ENCODE assay signal across 19 cellular contexts in the genomic region with DNA sequence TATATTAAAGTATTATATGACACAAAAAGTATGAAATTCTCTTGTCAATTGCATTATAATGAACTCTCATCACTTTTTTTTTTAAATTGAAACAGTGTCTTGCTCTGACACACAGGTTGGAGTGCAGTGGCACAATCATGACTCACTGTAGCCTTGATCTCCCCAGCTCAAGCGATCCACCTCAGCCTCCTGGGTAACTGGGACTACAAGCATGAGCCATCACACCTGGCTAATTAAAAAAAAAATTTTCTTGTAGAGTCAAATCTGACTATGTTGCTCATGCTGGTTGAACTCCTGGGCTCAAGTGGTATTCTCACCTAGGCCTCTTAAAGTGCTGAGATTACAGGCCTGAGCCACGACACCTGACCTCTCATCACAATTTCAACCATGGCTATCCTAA.
DNase-seq lines count a peak whose midpoint lies in the region; ATAC-seq and FAIRE-seq lines count a peak whose summit lies in the region.
"Had no signal": no experiment of that assay in that cellular context is flagged by ENCODE, and none has a peak within 500 bp of the region (broad histone marks: within the 10 kb centered on the region; RNA-seq: fewer than 3 reads in every experiment).

No MANE protein-coding gene starts in this region.

- peak; percentile 81 to 88 for ATAC-seq in activated CD4-positive, CD25-positive, alpha-beta regulatory T cell treated with anti-CD3 and anti-CD28 coated beads, Interleukin-2, amount 50 U/mL, for 24 hours
- ATAC-seq in stimulated activated naive CD8-positive, alpha-beta T cell treated with anti-CD3 and anti-CD28 coated beads, Interleukin-15, Interleukin-2, amounts not matched to agents 100 U/mL and 50 U/mL, for 24 hours: peak; percentile 46
- ATAC-seq in GM19395 (IDR thresholded peaks at IDR 0.05; ENCODE audit: unreplicated experiment): no peak
- ATAC-seq: PC-3 had no signal

- no peaks in the 10 kb centered on the region for H3K4me1 Mint-ChIP-seq in activated naive CD8-positive, alpha-beta T cell treated with anti-CD3 and anti-CD28 coated beads for 36 hours
- H3K4me1 Mint-ChIP-seq: CD4-positive, alpha-beta memory T cell had no signal

- H3K4me3 Mint-ChIP-seq in activated naive CD8-positive, alpha-beta T cell treated with anti-CD3 and anti-CD28 coated beads for 36 hours: no peak overlapping the region
- H3K4me3 Mint-ChIP-seq: CD4-positive, alpha-beta memory T cell had no signal

- H3K9me3 Mint-ChIP-seq in activated naive CD8-positive, alpha-beta T cell treated with anti-CD3 and anti-CD28 coated beads for 36 hours: no peaks in the 10 kb centered on the region

- peaks cover 3% of the 10 kb centered on the region for H3K27me3 Mint-ChIP-seq in activated naive CD8-positive, alpha-beta T cell treated with anti-CD3 and anti-CD28 coated beads for 36 hours

- no peak for DNase-seq in activated CD4-positive, CD25-positive, alpha-beta regulatory T cell treated with anti-CD3 and anti-CD28 coated beads, Interleukin-2, amount 50 U/mL, for 72 hours
- DNase-seq in activated naive CD4-positive, alpha-beta T cell treated with anti-CD3 and anti-CD28 coated beads, Interleukin-2, amount 50 U/mL, for 16 hours: peak; percentile 21
- DNase-seq in activated naive CD4-positive, alpha-beta T cell (lab: John Stamatoyannopoulos, UW): no peak
- peak; percentile 5 for DNase-seq in activated naive CD8-positive, alpha-beta T cell treated with anti-CD3 and anti-CD28 coated beads for 36 hours
- DNase-seq in stimulated activated naive CD8-positive, alpha-beta T cell treated with anti-CD3 and anti-CD28 coated beads, Interleukin-15, Interleukin-2, amounts not matched to agents 100 U/mL and 50 U/mL, for 24 hours: no peak
- no peak for DNase-seq in GM19239 (ENCODE audit: insufficient read length, low spot score)
- DNase-seq: Calu3; CD4-positive, alpha-beta memory T cell; DMS79 treated with DMSO at 0.1 percent for 48 hours; GOT3; MV-4-11; NCI-H1417; NCI-H1930; NCI-H510A; NCI-H82; PC-3 had no signal

- H3K27ac Mint-ChIP-seq in activated naive CD8-positive, alpha-beta T cell treated with anti-CD3 and anti-CD28 coated beads for 36 hours: no peak overlapping the region
- H3K27ac Mint-ChIP-seq: CD4-positive, alpha-beta memory T cell had no signal

- FAIRE-seq in GM19239 (lab: Jason Lieb, UNC): no peak
- FAIRE-seq: G401.6 had no signal

- no peaks in the 10 kb centered on the region for H3K36me3 Mint-ChIP-seq in activated naive CD8-positive, alpha-beta T cell treated with anti-CD3 and anti-CD28 coated beads for 36 hours
- H3K36me3 Mint-ChIP-seq: CD4-positive, alpha-beta memory T cell had no signal

Comparison
In these comparisons a context has a peak if more than half of its experiments do, and no peak if none do; other contexts are left out.
1. DNase-seq: peak in activated naive CD4-positive, alpha-beta T cell treated with anti-CD3 and anti-CD28 coated beads, Interleukin-2, amount 50 U/mL, for 16 hours (single experiment) and activated naive CD8-positive, alpha-beta T cell treated with anti-CD3 and anti-CD28 coated beads for 36 hours (single experiment); none in activated CD4-positive, CD25-positive, alpha-beta regulatory T cell treated with anti-CD3 and anti-CD28 coated beads, Interleukin-2, amount 50 U/mL, for 72 hours (single experiment), activated naive CD4-positive, alpha-beta T cell (0 of 4), stimulated activated naive CD8-positive, alpha-beta T cell treated with anti-CD3 and anti-CD28 coated beads, Interleukin-15, Interleukin-2, amounts not matched to agents 100 U/mL and 50 U/mL, for 24 hours (single experiment) and GM19239 (single experiment).